29 cellular contexts compared by ENCODE assay signal in genomic region chr3:22276351-22276750, GRCh38.
"Had no signal": no experiment of that assay in that cellular context is flagged by ENCODE, and none has a peak within 500 bp of the region (broad histone marks: within the 10 kb centered on the region; RNA-seq: fewer than 3 reads in every experiment).

No MANE protein-coding gene starts in this region.

- H3K9me3 ChIP-seq: colonic mucosa, esophagus muscularis mucosa, esophagus squamous epithelium, gastrocnemius medialis, gastroesophageal sphincter, heart left ventricle, heart right ventricle had no signal

- H3K4me3 ChIP-seq: colonic mucosa, coronary artery, dorsolateral prefrontal cortex, esophagus muscularis mucosa, esophagus squamous epithelium, gastrocnemius medialis, gastroesophageal sphincter, heart left ventricle, heart right ventricle had no signal

- H3K4me3 Mint-ChIP-seq: dendritic cell treated with granulocyte-macrophage colony-stimulating factor and Interleukin-4, amounts not matched to agents 40 ng/mL and 50 ng/mL, for 4 days; effector memory CD8-positive, alpha-beta T cell; endodermal cell had no signal

- FAIRE-seq: colon, endometrium, endothelial cell of umbilical vein, frontal cortex had no signal

- H3K4me1 ChIP-seq: colonic mucosa, esophagus muscularis mucosa, esophagus squamous epithelium, foreskin keratinocyte, gastrocnemius medialis, gastroesophageal sphincter, heart left ventricle, heart right ventricle had no signal

- DNase-seq: colonic mucosa; cortex of kidney; dermis blood vessel endothelial cell; dorsolateral prefrontal cortex; effector CD4-positive, alpha-beta T cell; effector CD8-positive, alpha-beta T cell; effector memory CD4-positive, alpha-beta T cell; effector memory CD8-positive, alpha-beta T cell; endodermal cell; erythroblast; esophagus squamous epithelium; foreskin fibroblast; foreskin keratinocyte; foreskin melanocyte; gastrocnemius medialis; glutamatergic neuron; head of caudate nucleus; heart left ventricle; heart right ventricle had no signal

- H3K36me3 ChIP-seq: colonic mucosa, esophagus muscularis mucosa, esophagus squamous epithelium, gastrocnemius medialis, gastroesophageal sphincter, heart left ventricle, heart right ventricle had no signal

- ATAC-seq: effector memory CD8-positive, alpha-beta T cell; esophagus mucosa; foreskin keratinocyte; gastrocnemius medialis; gastroesophageal sphincter; heart left ventricle; heart right ventricle had no signal

- H3K27ac Mint-ChIP-seq: dendritic cell treated with granulocyte-macrophage colony-stimulating factor and Interleukin-4, amounts not matched to agents 40 ng/mL and 50 ng/mL, for 4 days; effector memory CD8-positive, alpha-beta T cell; endodermal cell had no signal

- H3K27me3 ChIP-seq: colonic mucosa, dorsolateral prefrontal cortex, esophagus muscularis mucosa, esophagus squamous epithelium, foreskin keratinocyte, gastrocnemius medialis, gastroesophageal sphincter, heart left ventricle, heart right ventricle had no signal

- H3K9me3 Mint-ChIP-seq: endodermal cell had no signal

- H3K27ac ChIP-seq: colonic mucosa, coronary artery, dorsolateral prefrontal cortex, epithelial cell of prostate, esophagus muscularis mucosa, esophagus squamous epithelium, foreskin keratinocyte, gastrocnemius medialis, gastroesophageal sphincter, heart left ventricle, heart right ventricle had no signal

- H3K27me3 Mint-ChIP-seq: dendritic cell treated with granulocyte-macrophage colony-stimulating factor and Interleukin-4, amounts not matched to agents 40 ng/mL and 50 ng/mL, for 4 days; effector memory CD8-positive, alpha-beta T cell had no signal
